In genomic region chr19:14088634-14089411, GRCh38 we compare ENCODE assay signal across 8 cellular contexts. TPM values are rescaled to one million over a fixed set of nuclear protein-coding genes. Genes with fewer than 3 reads are reported as not detected.
DNase-seq lines count a peak whose midpoint lies in the region; ATAC-seq and TF ChIP-seq lines count a peak whose summit lies in the region.

No MANE protein-coding gene starts in this region.

- ATAC-seq in GM21381 (IDR thresholded peaks at IDR 0.05; ENCODE audit: unreplicated experiment) (no peak), GM21786 (IDR thresholded peaks at IDR 0.05; ENCODE audit: unreplicated experiment) (no peak)

- H3K27me3 ChIP-seq in CD8-positive, alpha-beta memory T cell (ENCODE audit: insufficient read depth, low read length, poor library complexity, severe bottlenecking): no peaks in the 10 kb centered on the region
- H3K27me3 ChIP-seq in MG63: no peaks in the 10 kb centered on the region
- no peaks in the 10 kb centered on the region for H3K27me3 ChIP-seq in neuron (ENCODE audit: insufficient read depth, low read length)
- H3K27me3 ChIP-seq in tibial nerve: no peaks in the 10 kb centered on the region

- WGBS in tibial nerve, 2 donors: 88 to 91% methylated on average over 30 of the region's 30 CpGs

- H3K27ac ChIP-seq in CD8-positive, alpha-beta memory T cell (ENCODE audit: low read depth, low read length): no peak overlapping the region
- peak overlapping the region in 2 of 4 donors; percentile 34 to 54 for H3K27ac ChIP-seq in tibial nerve

- peaks cover 10 to 24% (median 12%) of the 10 kb centered on the region in 3 donors for H3K4me1 Mint-ChIP-seq in CD8-positive, alpha-beta memory T cell
- H3K4me1 Mint-ChIP-seq in dendritic cell treated with granulocyte-macrophage colony-stimulating factor and Interleukin-4, amounts not matched to agents 40 ng/mL and 50 ng/mL, for 4 days (ENCODE audit: low read depth): peaks cover 27% of the 10 kb centered on the region

- H3K9me3 ChIP-seq in CD8-positive, alpha-beta memory T cell (ENCODE audit: low read length): no peaks in the 10 kb centered on the region
- H3K9me3 ChIP-seq in MG63 (peaks cover 9% of the 10 kb centered on the region), neuron (ENCODE audit: low read length) (peaks cover 7% of the 10 kb centered on the region), tibial nerve (peaks cover 0 to 11% (median 3%) of the 10 kb centered on the region in 4 donors)

- no peak for DNase-seq in CD8-positive, alpha-beta memory T cell
- DNase-seq in MG63 (no peak), NCI-H2196 (lab: John Stamatoyannopoulos, UW; ENCODE audit: unreplicated experiment) (no peak), tibial nerve (ENCODE audit: low spot score in 2 of 2) (no peak)

- H3K4me3 ChIP-seq in CD8-positive, alpha-beta memory T cell (ENCODE audit: low read length): no peak overlapping the region
- H3K4me3 ChIP-seq in MG63 (peak overlapping the region; percentile 29), neuron (ENCODE audit: low read length) (peak overlapping the region; percentile 77), tibial nerve (peak overlapping the region in 2 of 4 donors; percentile 32 to 86)

- peaks cover 0 to 21% (median 5%) of the 10 kb centered on the region in 3 donors for H3K36me3 Mint-ChIP-seq in CD8-positive, alpha-beta memory T cell
- H3K36me3 Mint-ChIP-seq in dendritic cell treated with granulocyte-macrophage colony-stimulating factor and Interleukin-4, amounts not matched to agents 40 ng/mL and 50 ng/mL, for 4 days (ENCODE audit: low read depth): peaks cover 56% of the 10 kb centered on the region

- no peak for TF ChIP-seq EP300 in tibial nerve (IDR thresholded peaks at IDR 0.05)

- POLR2A ChIA-PET in CD8-positive, alpha-beta memory T cell (lab: Charles Lee): interaction anchor here (0.6 to 1.2 kb wide), 2 partner anchors 48 to 321 kb away, joined by 4 to 8 read pairs; no protein-coding TSS in a partner anchor

- CTCF ChIA-PET in CD8-positive, alpha-beta memory T cell (lab: Charles Lee): interaction anchor here (0.8 to 2.0 kb wide), 3 partner anchors 16 to 48 kb away, joined by 3 to 10 read pairs (median 8); partner anchors contain the start of gene ASF1B

- no peaks in the 10 kb centered on the region for H3K36me3 ChIP-seq in CD8-positive, alpha-beta memory T cell (ENCODE audit: insufficient read depth, low read length)
- H3K36me3 ChIP-seq in MG63: peaks cover 27% of the 10 kb centered on the region
- peaks cover 17% of the 10 kb centered on the region for H3K36me3 ChIP-seq in neuron (ENCODE audit: insufficient read depth, low read length)
- peaks cover 0 to 32% (median 0%) of the 10 kb centered on the region in 3 donors for H3K36me3 ChIP-seq in tibial nerve

- peaks cover 14% of the 10 kb centered on the region for H3K4me1 ChIP-seq in CD8-positive, alpha-beta memory T cell (ENCODE audit: insufficient read depth, low read length)
- H3K4me1 ChIP-seq in neuron (ENCODE audit: insufficient read depth, low read length) (peaks cover 10% of the 10 kb centered on the region), tibial nerve (peaks cover 0 to 22% (median 6%) of the 10 kb centered on the region in 4 donors)

- H3K27me3 Mint-ChIP-seq in CD8-positive, alpha-beta memory T cell: peaks cover 0 to 4% of the 10 kb centered on the region in 2 donors
- no peaks in the 10 kb centered on the region for H3K27me3 Mint-ChIP-seq in dendritic cell treated with granulocyte-macrophage colony-stimulating factor and Interleukin-4, amounts not matched to agents 40 ng/mL and 50 ng/mL, for 4 days

- no peak for TF ChIP-seq CTCF in tibial nerve (IDR thresholded peaks at IDR 0.05)

- peak overlapping the region; percentile 75 to 94 (median 86) for H3K4me3 Mint-ChIP-seq in CD8-positive, alpha-beta memory T cell
- peak overlapping the region; percentile 69 for H3K4me3 Mint-ChIP-seq in dendritic cell treated with granulocyte-macrophage colony-stimulating factor and Interleukin-4, amounts not matched to agents 40 ng/mL and 50 ng/mL, for 4 days

- no peak overlapping the region for H2AFZ ChIP-seq in neuron (ENCODE audit: low read depth, low read length)

- peak overlapping the region; percentile 0 to 85 (median 74) for H3K27ac Mint-ChIP-seq in CD8-positive, alpha-beta memory T cell
- peak overlapping the region; percentile 5 for H3K27ac Mint-ChIP-seq in dendritic cell treated with granulocyte-macrophage colony-stimulating factor and Interleukin-4, amounts not matched to agents 40 ng/mL and 50 ng/mL, for 4 days

- H3K9me3 Mint-ChIP-seq in CD8-positive, alpha-beta memory T cell: peaks cover 0 to 7% (median 0%) of the 10 kb centered on the region in 5 donors
- peaks cover 8% of the 10 kb centered on the region for H3K9me3 Mint-ChIP-seq in dendritic cell treated with granulocyte-macrophage colony-stimulating factor and Interleukin-4, amounts not matched to agents 40 ng/mL and 50 ng/mL, for 4 days

- intact Hi-C loops in dendritic cell treated with granulocyte-macrophage colony-stimulating factor and Interleukin-4, amounts not matched to agents 40 ng/mL and 50 ng/mL, for 4 days (cut with micrococcal nuclease): loop anchor here (1.0 kb wide), 1 partner anchor 8 kb away; no protein-coding TSS in a partner anchor

- TF ChIP-seq POLR2A in tibial nerve (IDR thresholded peaks at IDR 0.05): no peak

RNA-seq across cellular contexts. Expression of gene SAMD1, which starts 1.7 kb away (rescaled TPM):
- total RNA-seq in CD8-positive, alpha-beta memory T cell: 100 to 1,000 TPM in 1 of 2 experiments, 10 to 100 TPM in 1; 97.8 to 105 TPM
- 2.8 TPM for polyA plus RNA-seq in CD8-positive, alpha-beta memory T cell
- 41.9 and 99.7 TPM in 2 replicates for total RNA-seq in MG63 (2014; rRNA removed; shearing (Covaris generic); ENCODE audit: low replicate concordance)
- total RNA-seq in tibial nerve: 10 to 100 TPM in 3 of 4 donors, 1 to 10 TPM in 1; 5.9 to 31.4 (median 19.0) TPM

RNA-seq across cellular contexts. Expression of gene C19orf67, which starts 3.2 kb away (rescaled TPM):
- under 1 TPM in 1 of 2 experiments, not detected in 1; 0.42 TPM for total RNA-seq in CD8-positive, alpha-beta memory T cell
- not detected for polyA plus RNA-seq in CD8-positive, alpha-beta memory T cell
- not detected in 2 replicates for total RNA-seq in MG63 (2014; rRNA removed; shearing (Covaris generic); ENCODE audit: low replicate concordance)
- total RNA-seq in tibial nerve: not detected

RNA-seq across cellular contexts. Expression of gene MISP3, which starts 16.2 kb away (rescaled TPM):
- total RNA-seq in CD8-positive, alpha-beta memory T cell: 1 to 10 TPM in 1 of 2 experiments, under 1 TPM in 1; 1.00 to 1.2 TPM
- 2.1 TPM for polyA plus RNA-seq in CD8-positive, alpha-beta memory T cell
- 1.6 and 2.3 TPM in 2 replicates for total RNA-seq in MG63 (2014; rRNA removed; shearing (Covaris generic); ENCODE audit: low replicate concordance)
- 1 to 10 TPM; 1.8 to 7.8 (median 7.2) TPM for total RNA-seq in tibial nerve

RNA-seq across cellular contexts. Expression of gene PALM3, which starts 26.9 kb away (rescaled TPM):
- total RNA-seq in CD8-positive, alpha-beta memory T cell: not detected
- not detected for polyA plus RNA-seq in CD8-positive, alpha-beta memory T cell
- not detected in 2 replicates for total RNA-seq in MG63 (2014; rRNA removed; shearing (Covaris generic); ENCODE audit: low replicate concordance)
- 1 to 10 TPM in 1 of 4 donors, under 1 TPM in 3; 0.30 to 2.7 (median 0.53) TPM for total RNA-seq in tibial nerve

RNA-seq across cellular contexts. Expression of gene PRKACA, which starts 28.7 kb away (rescaled TPM):
- 10 to 100 TPM; 77.3 to 81.0 TPM for total RNA-seq in CD8-positive, alpha-beta memory T cell
- 1.5 TPM for polyA plus RNA-seq in CD8-positive, alpha-beta memory T cell
- 22.7 and 48.4 TPM in 2 replicates for total RNA-seq in MG63 (2014; rRNA removed; shearing (Covaris generic); ENCODE audit: low replicate concordance)
- total RNA-seq in tibial nerve: 10 to 100 TPM; 26.9 to 59.4 (median 41.3) TPM
